Comparison of ENCODE assay signal across 15 cellular contexts in the genomic region with DNA sequence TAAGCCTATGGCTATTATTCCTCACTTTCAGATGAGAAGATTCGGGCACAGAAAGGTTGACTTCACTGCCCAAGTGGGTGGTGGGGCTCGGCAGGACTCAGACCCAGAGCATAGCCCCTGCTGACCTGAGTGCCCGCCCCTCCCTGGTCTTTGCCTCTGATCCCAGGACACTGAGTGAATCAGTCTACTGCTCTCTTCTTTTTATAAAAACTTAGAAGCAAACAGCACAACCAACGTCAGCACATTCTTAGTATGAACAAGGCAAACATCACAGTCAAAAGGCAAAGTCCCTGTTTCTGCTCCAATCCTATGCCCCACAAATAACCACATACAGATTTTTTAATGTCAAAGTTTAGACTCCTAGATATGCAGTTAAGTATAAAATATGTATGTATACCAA.
DNase-seq lines count a peak whose midpoint lies in the region; ATAC-seq and TF ChIP-seq lines count a peak whose summit lies in the region.
"Had no signal": no experiment of that assay in that cellular context is flagged by ENCODE, and none has a peak within 500 bp of the region (broad histone marks: within the 10 kb centered on the region; RNA-seq: fewer than 3 reads in every experiment).

No MANE protein-coding gene starts in this region.

- no peak for TF ChIP-seq CTCF in cardiac fibroblast (IDR thresholded peaks at IDR 0.05; ENCODE audit: low read depth, low read length)
- no peak for TF ChIP-seq CTCF in liver (IDR thresholded peaks at IDR 0.05; ENCODE audit: low read depth, low read length, missing input control)
- TF ChIP-seq CTCF in spleen (IDR thresholded peaks at IDR 0.05 in 8 of 11, conservative IDR thresholded peaks at IDR 0.05 in 3 of 11), result no peak
- no peak for TF ChIP-seq CTCF in suprapubic skin (IDR thresholded peaks at IDR 0.05)

- no peak for TF ChIP-seq RAD21 in liver (IDR thresholded peaks at IDR 0.05)

- TF ChIP-seq POLR2A in spleen (IDR thresholded peaks at IDR 0.05) (no peak), suprapubic skin (IDR thresholded peaks at IDR 0.05) (no peak)

- H3K27ac ChIP-seq in HUES64 (ENCODE audit: low read depth, low read length), result peak overlapping the region; percentile 51; the same call in 1 of the 2 replicates
- H3K27ac ChIP-seq in liver (ENCODE audit: low read depth in 1 of 2, low read length in 2 of 2), result peak overlapping the region; percentile 4 to 23
- H3K27ac ChIP-seq in spleen, result no peak overlapping the region
- H3K27ac ChIP-seq in suprapubic skin, result no peak overlapping the region
- H3K27ac ChIP-seq: lower lobe of right lung had no signal

- peak; percentile 15 to 17 for DNase-seq in cardiac fibroblast (ENCODE audit: low read depth in 2 of 2)
- DNase-seq in spleen, result peak; percentile 62
- DNase-seq in stimulated activated CD4-positive, alpha-beta T cell treated with anti-CD3 and anti-CD28 coated beads, Interleukin-15, amount 100 ng/mL, for 24 hours, result no peak
- no peak for DNase-seq in suprapubic skin (ENCODE audit: low spot score in 2 of 2)
- no peak for DNase-seq in NCI-H774 (lab: John Stamatoyannopoulos, UW)
- DNase-seq: activated CD4-positive, alpha-beta memory T cell treated with anti-CD3 and anti-CD28 coated beads, Interleukin-2, amount 10 ng/mL, durations not matched to agents 7 days and 5 days; activated gamma-delta T cell treated with Interleukin-2 at 50 U/mL for 16 hours; CD8-positive, alpha-beta memory T cell; cortex of kidney; lower lobe of right lung; NCI-H1436; NK-92 treated with Interleukin-12 subunit alpha and Interleukin-12 subunit beta, amount 100 ng/mL, for 24 hours had no signal

- H3K27me3 ChIP-seq in HUES64 (ENCODE audit: insufficient read depth, low read length) (no peaks in the 10 kb centered on the region), liver (ENCODE audit: control insufficient read depth in 4 of 4, insufficient read depth in 4 of 4, low read length in 3 of 4) (no peaks in the 10 kb centered on the region), spleen (replicated peaks in 1 of 7) (no peaks in the 10 kb centered on the region), suprapubic skin (no peaks in the 10 kb centered on the region)

- peaks cover 9% of the 10 kb centered on the region; the same call in 1 of the 2 replicates for H3K4me1 ChIP-seq in HUES64 (ENCODE audit: insufficient read depth, low read length)
- H3K4me1 ChIP-seq in liver (ENCODE audit: control insufficient read depth in 4 of 4, insufficient read depth in 4 of 4, low read length in 3 of 4), result peaks cover 4 to 14% (median 9%) of the 10 kb centered on the region in 4 donors
- H3K4me1 ChIP-seq in spleen, result no peaks in the 10 kb centered on the region
- peaks cover 13% of the 10 kb centered on the region for H3K4me1 ChIP-seq in suprapubic skin
- H3K4me1 ChIP-seq: lower lobe of right lung had no signal

- ATAC-seq in activated CD4-positive, CD25-positive, alpha-beta regulatory T cell treated with anti-CD3 and anti-CD28 coated beads, Interleukin-2, amount 50 U/mL, for 24 hours, result no peak

- H3K36me3 ChIP-seq in HUES64 (ENCODE audit: insufficient read depth, low read length) (peaks cover 5% of the 10 kb centered on the region; the same call in 1 of the 2 replicates), liver (ENCODE audit: control insufficient read depth in 4 of 4, insufficient read depth in 3 of 4, low read depth in 1 of 4, low read length in 3 of 4) (peaks cover 0 to 15% (median 7%) of the 10 kb centered on the region in 4 donors), spleen (peaks cover 0 to 35% (median 2%) of the 10 kb centered on the region in 6 donors), suprapubic skin (peaks cover 28% of the 10 kb centered on the region)

- 88% methylated on average over 4 of the region's 4 CpGs for WGBS in HUES64
- WGBS in liver, result 51% methylated on average over 4 of the region's 4 CpGs
- WGBS in spleen, 5 donors, result 83 to 91% (median 87%) methylated on average over 4 of the region's 4 CpGs
- 84% methylated on average over 4 of the region's 4 CpGs for WGBS in suprapubic skin

- H3K4me3 ChIP-seq in HUES64 (ENCODE audit: low read length) (no peak overlapping the region), cardiac fibroblast (replicated peaks in 1 of 2; ENCODE audit: low read depth in 2 of 2, low read length in 2 of 2) (no peak overlapping the region), liver (ENCODE audit: low read depth in 1 of 3, low read length in 3 of 3) (peak overlapping the region in 2 of 3 donors; percentile 25 to 50), spleen (no peak overlapping the region), suprapubic skin (no peak overlapping the region)
- H3K4me3 ChIP-seq: lower lobe of right lung had no signal

- TF ChIP-seq EP300 in suprapubic skin (IDR thresholded peaks at IDR 0.05), result no peak

- H3K9me3 ChIP-seq in HUES64 (ENCODE audit: insufficient read depth, low read depth, low read length) (no peaks in the 10 kb centered on the region), liver (ENCODE audit: control insufficient read depth in 4 of 4, low read length in 3 of 4) (no peaks in the 10 kb centered on the region), spleen (no peaks in the 10 kb centered on the region), suprapubic skin (no peaks in the 10 kb centered on the region)
- H3K9me3 ChIP-seq: lower lobe of right lung had no signal

- intact Hi-C loops in spleen (cut with DNase I; ENCODE audit: low total_unique reads), result no loop called here

- H3K9ac ChIP-seq in HUES64 (ENCODE audit: low read depth, low read length) (peak overlapping the region; percentile 16; the same call in 1 of the 2 replicates), liver (ENCODE audit: low read depth in 1 of 2, low read length in 2 of 2) (no peak overlapping the region)

TF ChIP-seq in liver, 16 proteins besides CTCF, POLR2A, EP300 and RAD21:
- TF ChIP-seq FOXA1 (IDR thresholded peaks at IDR 0.05) (no peak), FOXA2 (IDR thresholded peaks at IDR 0.05) (no peak), JUND (IDR thresholded peaks at IDR 0.05) (no peak), RXRA (IDR thresholded peaks at IDR 0.05) (no peak), GABPA (IDR thresholded peaks at IDR 0.05 in 1 of 2, conservative IDR thresholded peaks at IDR 0.05 in 1 of 2) (no peak), EGR1 (IDR thresholded peaks at IDR 0.05; ENCODE audit: low read depth in 2 of 2) (no peak), HNF4G (IDR thresholded peaks at IDR 0.05) (no peak), TAF1 (conservative IDR thresholded peaks at IDR 0.05) (no peak), NR2F2 (IDR thresholded peaks at IDR 0.05) (no peak), HNF4A (conservative IDR thresholded peaks at IDR 0.05) (peak; percentile 59 to 60), SP1 (IDR thresholded peaks at IDR 0.05) (peak; percentile 68), YY1 (IDR thresholded peaks at IDR 0.05) (no peak)
- TF ChIP-seq, protein P1, sequence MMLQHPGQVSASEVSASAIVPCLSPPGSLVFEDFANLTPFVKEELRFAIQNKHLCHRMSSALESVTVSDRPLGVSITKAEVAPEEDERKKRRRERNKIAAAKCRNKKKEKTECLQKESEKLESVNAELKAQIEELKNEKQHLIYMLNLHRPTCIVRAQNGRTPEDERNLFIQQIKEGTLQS (IDR thresholded peaks at IDR 0.05), result no peak
- TF ChIP-seq, protein P2, sequence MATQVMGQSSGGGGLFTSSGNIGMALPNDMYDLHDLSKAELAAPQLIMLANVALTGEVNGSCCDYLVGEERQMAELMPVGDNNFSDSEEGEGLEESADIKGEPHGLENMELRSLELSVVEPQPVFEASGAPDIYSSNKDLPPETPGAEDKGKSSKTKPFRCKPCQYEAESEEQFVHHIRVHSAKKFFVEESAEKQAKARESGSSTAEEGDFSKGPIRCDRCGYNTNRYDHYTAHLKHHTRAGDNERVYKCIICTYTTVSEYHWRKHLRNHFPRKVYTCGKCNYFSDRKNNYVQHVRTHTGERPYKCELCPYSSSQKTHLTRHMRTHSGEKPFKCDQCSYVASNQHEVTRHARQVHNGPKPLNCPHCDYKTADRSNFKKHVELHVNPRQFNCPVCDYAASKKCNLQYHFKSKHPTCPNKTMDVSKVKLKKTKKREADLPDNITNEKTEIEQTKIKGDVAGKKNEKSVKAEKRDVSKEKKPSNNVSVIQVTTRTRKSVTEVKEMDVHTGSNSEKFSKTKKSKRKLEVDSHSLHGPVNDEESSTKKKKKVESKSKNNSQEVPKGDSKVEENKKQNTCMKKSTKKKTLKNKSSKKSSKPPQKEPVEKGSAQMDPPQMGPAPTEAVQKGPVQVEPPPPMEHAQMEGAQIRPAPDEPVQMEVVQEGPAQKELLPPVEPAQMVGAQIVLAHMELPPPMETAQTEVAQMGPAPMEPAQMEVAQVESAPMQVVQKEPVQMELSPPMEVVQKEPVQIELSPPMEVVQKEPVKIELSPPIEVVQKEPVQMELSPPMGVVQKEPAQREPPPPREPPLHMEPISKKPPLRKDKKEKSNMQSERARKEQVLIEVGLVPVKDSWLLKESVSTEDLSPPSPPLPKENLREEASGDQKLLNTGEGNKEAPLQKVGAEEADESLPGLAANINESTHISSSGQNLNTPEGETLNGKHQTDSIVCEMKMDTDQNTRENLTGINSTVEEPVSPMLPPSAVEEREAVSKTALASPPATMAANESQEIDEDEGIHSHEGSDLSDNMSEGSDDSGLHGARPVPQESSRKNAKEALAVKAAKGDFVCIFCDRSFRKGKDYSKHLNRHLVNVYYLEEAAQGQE (IDR thresholded peaks at IDR 0.05), result no peak
- TF ChIP-seq, protein P3, sequence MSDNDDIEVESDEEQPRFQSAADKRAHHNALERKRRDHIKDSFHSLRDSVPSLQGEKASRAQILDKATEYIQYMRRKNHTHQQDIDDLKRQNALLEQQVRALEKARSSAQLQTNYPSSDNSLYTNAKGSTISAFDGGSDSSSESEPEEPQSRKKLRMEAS (IDR thresholded peaks at IDR 0.05), result no peak

Comparison
In these comparisons a context has a peak if more than half of its experiments do, and no peak if none do; other contexts are left out.
1. H3K27ac ChIP-seq: peak in HUES64 (single experiment) and liver (2 of 2); none in spleen (0 of 8) and suprapubic skin (single experiment).
2. H3K4me3 ChIP-seq: peak in liver (2 of 3); none in HUES64 (single experiment), cardiac fibroblast (0 of 2), spleen (0 of 8) and suprapubic skin (single experiment).
3. DNase-seq: peak in cardiac fibroblast (2 of 2) and spleen (single experiment); none in stimulated activated CD4-positive, alpha-beta T cell treated with anti-CD3 and anti-CD28 coated beads, Interleukin-15, amount 100 ng/mL, for 24 hours (single experiment), suprapubic skin (0 of 2) and NCI-H774 (single experiment).